Comparison of ENCODE assay signal across 1 cellular context in the genomic region with DNA sequence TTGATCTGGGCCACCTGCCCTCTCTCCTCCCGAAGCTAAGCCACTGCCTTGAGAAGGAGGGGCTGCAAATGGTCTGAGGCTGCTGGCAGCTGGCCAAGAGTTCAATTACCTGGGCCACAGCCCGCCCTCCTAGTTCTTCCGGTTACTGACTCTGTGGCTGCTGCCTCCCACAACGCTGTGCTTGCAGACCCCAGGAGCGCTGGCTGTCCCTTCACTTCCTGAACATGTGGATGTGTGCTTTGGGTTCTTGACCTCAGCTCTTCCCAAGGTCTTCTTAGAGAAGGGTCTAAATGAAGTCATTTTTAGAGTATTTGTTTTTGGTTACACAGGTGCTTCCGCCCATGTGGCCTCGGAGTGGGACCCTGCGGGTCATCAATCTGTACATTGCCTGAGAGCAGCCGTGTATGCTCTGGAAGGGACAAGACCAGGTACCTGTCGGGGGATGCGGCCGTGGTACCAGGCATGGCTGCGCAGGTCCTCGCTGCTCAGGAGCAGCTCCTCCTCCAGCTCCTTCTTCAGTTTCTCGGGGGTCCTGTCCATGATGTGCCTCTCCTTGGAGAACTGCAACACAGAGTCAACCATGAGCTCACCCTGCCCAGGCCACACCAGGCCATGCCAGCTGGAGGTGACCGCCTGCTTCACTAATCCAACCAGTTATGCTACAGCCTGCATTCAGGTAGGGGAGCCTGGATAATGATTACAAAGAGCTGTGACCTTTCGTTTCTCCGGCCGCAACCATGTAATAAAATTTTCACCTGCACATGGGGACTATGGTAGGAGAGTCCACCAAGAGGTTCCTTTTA.
A peak's percentile ranks its signal among the peaks of the same experiment; 100 is the strongest.
TF ChIP-seq lines count a peak whose summit lies in the region.

No MANE protein-coding gene starts in this region.

TF ChIP-seq in HepG2, 621 proteins besides CTCF, POLR2A, EP300 and RAD21 (continued from another document and continues in another):
- TF ChIP-seq, protein P1, sequence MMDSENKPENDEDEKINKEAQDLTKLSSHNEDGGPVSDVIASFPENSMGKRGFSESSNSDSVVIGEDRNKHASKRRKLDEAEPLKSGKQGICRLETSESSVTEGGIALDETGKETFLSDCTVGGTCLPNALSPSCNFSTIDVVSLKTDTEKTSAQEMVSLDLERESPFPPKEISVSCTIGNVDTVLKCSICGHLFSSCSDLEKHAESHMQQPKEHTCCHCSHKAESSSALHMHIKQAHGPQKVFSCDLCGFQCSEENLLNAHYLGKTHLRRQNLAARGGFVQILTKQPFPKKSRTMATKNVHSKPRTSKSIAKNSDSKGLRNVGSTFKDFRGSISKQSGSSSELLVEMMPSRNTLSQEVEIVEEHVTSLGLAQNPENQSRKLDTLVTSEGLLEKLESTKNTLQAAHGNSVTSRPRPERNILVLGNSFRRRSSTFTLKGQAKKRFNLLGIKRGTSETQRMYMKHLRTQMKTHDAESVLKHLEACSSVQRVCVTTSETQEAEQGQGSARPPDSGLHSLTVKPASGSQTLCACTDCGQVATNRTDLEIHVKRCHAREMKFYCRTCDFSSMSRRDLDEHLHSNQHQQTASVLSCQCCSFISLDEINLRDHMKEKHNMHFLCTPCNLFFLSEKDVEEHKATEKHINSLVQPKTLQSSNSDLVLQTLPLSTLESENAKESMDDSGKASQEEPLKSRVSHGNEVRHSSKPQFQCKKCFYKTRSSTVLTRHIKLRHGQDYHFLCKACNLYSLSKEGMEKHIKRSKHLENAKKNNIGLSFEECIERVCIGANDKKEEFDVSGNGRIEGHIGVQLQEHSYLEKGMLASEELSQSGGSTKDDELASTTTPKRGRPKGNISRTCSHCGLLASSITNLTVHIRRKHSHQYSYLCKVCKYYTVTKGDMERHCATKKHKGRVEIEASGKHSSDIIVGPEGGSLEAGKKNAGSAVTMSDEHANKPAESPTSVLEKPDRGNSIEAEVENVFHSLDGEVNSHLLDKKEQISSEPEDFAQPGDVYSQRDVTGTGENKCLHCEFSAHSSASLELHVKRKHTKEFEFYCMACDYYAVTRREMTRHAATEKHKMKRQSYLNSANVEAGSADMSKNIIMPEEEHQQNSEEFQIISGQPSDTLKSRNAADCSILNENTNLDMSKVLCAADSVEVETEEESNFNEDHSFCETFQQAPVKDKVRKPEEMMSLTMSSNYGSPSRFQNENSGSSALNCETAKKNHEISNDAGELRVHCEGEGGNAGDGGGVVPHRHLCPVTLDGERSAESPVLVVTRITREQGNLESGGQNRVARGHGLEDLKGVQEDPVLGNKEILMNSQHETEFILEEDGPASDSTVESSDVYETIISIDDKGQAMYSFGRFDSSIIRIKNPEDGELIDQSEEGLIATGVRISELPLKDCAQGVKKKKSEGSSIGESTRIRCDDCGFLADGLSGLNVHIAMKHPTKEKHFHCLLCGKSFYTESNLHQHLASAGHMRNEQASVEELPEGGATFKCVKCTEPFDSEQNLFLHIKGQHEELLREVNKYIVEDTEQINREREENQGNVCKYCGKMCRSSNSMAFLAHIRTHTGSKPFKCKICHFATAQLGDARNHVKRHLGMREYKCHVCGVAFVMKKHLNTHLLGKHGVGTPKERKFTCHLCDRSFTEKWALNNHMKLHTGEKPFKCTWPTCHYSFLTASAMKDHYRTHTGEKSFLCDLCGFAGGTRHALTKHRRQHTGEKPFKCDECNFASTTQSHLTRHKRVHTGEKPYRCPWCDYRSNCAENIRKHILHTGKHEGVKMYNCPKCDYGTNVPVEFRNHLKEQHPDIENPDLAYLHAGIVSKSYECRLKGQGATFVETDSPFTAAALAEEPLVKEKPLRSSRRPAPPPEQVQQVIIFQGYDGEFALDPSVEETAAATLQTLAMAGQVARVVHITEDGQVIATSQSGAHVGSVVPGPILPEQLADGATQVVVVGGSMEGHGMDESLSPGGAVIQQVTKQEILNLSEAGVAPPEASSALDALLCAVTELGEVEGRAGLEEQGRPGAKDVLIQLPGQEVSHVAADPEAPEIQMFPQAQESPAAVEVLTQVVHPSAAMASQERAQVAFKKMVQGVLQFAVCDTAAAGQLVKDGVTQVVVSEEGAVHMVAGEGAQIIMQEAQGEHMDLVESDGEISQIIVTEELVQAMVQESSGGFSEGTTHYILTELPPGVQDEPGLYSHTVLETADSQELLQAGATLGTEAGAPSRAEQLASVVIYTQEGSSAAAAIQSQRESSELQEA (CRISPR knock-in tag; IDR thresholded peaks at IDR 0.05; ENCODE audit: not compliant biosample characterization) = no peak
- no peak for TF ChIP-seq ZNF234 (CRISPR knock-in tag; conservative IDR thresholded peaks at IDR 0.05)
- no peak for TF ChIP-seq SMARCC2 (IDR thresholded peaks at IDR 0.05)
- TF ChIP-seq, protein P2, sequence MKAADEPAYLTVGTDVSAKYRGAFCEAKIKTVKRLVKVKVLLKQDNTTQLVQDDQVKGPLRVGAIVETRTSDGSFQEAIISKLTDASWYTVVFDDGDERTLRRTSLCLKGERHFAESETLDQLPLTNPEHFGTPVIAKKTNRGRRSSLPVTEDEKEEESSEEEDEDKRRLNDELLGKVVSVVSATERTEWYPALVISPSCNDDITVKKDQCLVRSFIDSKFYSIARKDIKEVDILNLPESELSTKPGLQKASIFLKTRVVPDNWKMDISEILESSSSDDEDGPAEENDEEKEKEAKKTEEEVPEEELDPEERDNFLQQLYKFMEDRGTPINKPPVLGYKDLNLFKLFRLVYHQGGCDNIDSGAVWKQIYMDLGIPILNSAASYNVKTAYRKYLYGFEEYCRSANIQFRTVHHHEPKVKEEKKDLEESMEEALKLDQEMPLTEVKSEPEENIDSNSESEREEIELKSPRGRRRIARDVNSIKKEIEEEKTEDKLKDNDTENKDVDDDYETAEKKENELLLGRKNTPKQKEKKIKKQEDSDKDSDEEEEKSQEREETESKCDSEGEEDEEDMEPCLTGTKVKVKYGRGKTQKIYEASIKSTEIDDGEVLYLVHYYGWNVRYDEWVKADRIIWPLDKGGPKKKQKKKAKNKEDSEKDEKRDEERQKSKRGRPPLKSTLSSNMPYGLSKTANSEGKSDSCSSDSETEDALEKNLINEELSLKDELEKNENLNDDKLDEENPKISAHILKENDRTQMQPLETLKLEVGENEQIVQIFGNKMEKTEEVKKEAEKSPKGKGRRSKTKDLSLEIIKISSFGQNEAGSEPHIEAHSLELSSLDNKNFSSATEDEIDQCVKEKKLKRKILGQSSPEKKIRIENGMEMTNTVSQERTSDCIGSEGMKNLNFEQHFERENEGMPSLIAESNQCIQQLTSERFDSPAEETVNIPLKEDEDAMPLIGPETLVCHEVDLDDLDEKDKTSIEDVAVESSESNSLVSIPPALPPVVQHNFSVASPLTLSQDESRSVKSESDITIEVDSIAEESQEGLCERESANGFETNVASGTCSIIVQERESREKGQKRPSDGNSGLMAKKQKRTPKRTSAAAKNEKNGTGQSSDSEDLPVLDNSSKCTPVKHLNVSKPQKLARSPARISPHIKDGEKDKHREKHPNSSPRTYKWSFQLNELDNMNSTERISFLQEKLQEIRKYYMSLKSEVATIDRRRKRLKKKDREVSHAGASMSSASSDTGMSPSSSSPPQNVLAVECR (CRISPR knock-in tag; IDR thresholded peaks at IDR 0.05; ENCODE audit: borderline replicate concordance) = peak; percentile 82
- TF ChIP-seq, protein P3, sequence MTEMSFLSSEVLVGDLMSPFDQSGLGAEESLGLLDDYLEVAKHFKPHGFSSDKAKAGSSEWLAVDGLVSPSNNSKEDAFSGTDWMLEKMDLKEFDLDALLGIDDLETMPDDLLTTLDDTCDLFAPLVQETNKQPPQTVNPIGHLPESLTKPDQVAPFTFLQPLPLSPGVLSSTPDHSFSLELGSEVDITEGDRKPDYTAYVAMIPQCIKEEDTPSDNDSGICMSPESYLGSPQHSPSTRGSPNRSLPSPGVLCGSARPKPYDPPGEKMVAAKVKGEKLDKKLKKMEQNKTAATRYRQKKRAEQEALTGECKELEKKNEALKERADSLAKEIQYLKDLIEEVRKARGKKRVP (CRISPR knock-in tag; IDR thresholded peaks at IDR 0.05) = peak in 1 of 2 experiments; percentile 80; a peak in 1 of 4 replicates
- no peak for TF ChIP-seq ZNF674 (CRISPR knock-in tag; IDR thresholded peaks at IDR 0.05; ENCODE audit: low read depth)
- TF ChIP-seq JUND (CRISPR knock-in tag; IDR thresholded peaks at IDR 0.05) = peak; percentile 59; the same call in 1 of the 2 replicates
- no peak for TF ChIP-seq BHLHE40 (IDR thresholded peaks at IDR 0.05; ENCODE audit: low read length)
- no peak for TF ChIP-seq PHB2 (IDR thresholded peaks at IDR 0.05; ENCODE audit: partially characterized antibody)
- TF ChIP-seq ARHGAP35 (CRISPR knock-in tag; IDR thresholded peaks at IDR 0.05; ENCODE audit: borderline replicate concordance) = no peak
- TF ChIP-seq, protein P4, sequence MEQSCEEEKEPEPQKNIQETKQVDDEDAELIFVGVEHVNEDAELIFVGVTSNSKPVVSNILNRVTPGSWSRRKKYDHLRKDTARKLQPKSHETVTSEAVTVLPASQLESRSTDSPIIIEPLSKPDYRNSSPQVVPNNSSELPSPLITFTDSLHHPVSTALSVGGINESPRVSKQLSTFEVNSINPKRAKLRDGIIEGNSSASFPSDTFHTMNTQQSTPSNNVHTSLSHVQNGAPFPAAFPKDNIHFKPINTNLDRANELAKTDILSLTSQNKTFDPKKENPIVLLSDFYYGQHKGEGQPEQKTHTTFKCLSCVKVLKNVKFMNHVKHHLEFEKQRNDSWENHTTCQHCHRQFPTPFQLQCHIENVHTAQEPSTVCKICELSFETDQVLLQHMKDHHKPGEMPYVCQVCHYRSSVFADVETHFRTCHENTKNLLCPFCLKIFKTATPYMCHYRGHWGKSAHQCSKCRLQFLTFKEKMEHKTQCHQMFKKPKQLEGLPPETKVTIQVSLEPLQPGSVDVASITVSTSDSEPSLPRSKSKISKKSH (CRISPR knock-in tag; IDR thresholded peaks at IDR 0.05; ENCODE audit: borderline replicate concordance) = no peak; the same call in 1 of the 2 replicates
- no peak for TF ChIP-seq SP140L (CRISPR knock-in tag; IDR thresholded peaks at IDR 0.05; ENCODE audit: borderline replicate concordance)
- TF ChIP-seq, protein P5, sequence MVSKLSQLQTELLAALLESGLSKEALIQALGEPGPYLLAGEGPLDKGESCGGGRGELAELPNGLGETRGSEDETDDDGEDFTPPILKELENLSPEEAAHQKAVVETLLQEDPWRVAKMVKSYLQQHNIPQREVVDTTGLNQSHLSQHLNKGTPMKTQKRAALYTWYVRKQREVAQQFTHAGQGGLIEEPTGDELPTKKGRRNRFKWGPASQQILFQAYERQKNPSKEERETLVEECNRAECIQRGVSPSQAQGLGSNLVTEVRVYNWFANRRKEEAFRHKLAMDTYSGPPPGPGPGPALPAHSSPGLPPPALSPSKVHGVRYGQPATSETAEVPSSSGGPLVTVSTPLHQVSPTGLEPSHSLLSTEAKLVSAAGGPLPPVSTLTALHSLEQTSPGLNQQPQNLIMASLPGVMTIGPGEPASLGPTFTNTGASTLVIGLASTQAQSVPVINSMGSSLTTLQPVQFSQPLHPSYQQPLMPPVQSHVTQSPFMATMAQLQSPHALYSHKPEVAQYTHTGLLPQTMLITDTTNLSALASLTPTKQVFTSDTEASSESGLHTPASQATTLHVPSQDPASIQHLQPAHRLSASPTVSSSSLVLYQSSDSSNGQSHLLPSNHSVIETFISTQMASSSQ (IDR thresholded peaks at IDR 0.05; ENCODE audit: low read depth) = no peak; the same call in 1 of the 2 replicates
- TF ChIP-seq, protein P5 (CRISPR knock-in tag; IDR thresholded peaks at IDR 0.05; ENCODE audit: borderline replicate concordance) = 0 out of 2 replicates have a peak, but pooled peaks have one; percentile 60
- TF ChIP-seq FOXA1 (IDR thresholded peaks at IDR 0.05) = no peak
- TF ChIP-seq FOXA1 (CRISPR knock-in tag; IDR thresholded peaks at IDR 0.05) = peak; percentile 39; the same call in 1 of the 2 replicates
- TF ChIP-seq, protein P6, sequence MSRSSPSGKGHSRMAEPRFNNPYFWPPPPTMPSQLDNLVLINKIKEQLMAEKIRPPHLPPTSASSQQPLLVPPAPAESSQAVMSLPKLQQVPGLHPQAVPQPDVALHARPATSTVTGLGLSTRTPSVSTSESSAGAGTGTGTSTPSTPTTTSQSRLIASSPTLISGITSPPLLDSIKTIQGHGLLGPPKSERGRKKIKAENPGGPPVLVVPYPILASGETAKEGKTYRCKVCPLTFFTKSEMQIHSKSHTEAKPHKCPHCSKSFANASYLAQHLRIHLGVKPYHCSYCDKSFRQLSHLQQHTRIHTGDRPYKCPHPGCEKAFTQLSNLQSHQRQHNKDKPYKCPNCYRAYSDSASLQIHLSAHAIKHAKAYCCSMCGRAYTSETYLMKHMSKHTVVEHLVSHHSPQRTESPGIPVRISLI (CRISPR knock-in tag; IDR thresholded peaks at IDR 0.05; ENCODE audit: borderline replicate concordance) = 0 out of 2 replicates have a peak, but pooled peaks have one; percentile 22
- no peak for TF ChIP-seq TEAD2 (CRISPR knock-in tag; IDR thresholded peaks at IDR 0.05)
- no peak for TF ChIP-seq JARID2 (CRISPR knock-in tag; IDR thresholded peaks at IDR 0.05; ENCODE audit: insufficient replicate concordance)
